Comparison of ENCODE assay signal across 10 cellular contexts in genomic region chr11:116312560-116313340, GRCh38.
DNase-seq lines count a peak whose midpoint lies in the region; ATAC-seq, FAIRE-seq and TF ChIP-seq lines count a peak whose summit lies in the region.
"Had no signal": no experiment of that assay in that cellular context is flagged by ENCODE, and none has a peak within 500 bp of the region (broad histone marks: within the 10 kb centered on the region; RNA-seq: fewer than 3 reads in every experiment).

No MANE protein-coding gene starts in this region.

- no peak for FAIRE-seq in A549 (lab: Jason Lieb, UNC)

- no peak overlapping the region for H3K27ac Mint-ChIP-seq in activated T-helper 17 cell treated with anti-CD3 and anti-CD28 coated beads, Interleukin-2, amount 50 U/mL, for 72 hours

- peak overlapping the region; percentile 32; the same call in 1 of the 3 replicates for H3K4me2 ChIP-seq in A549

- no peak for TF ChIP-seq EP300 in A549 (IDR thresholded peaks at IDR 0.05)

- TF ChIP-seq CTCF in A549 (IDR thresholded peaks at IDR 0.05) (no peak), body of pancreas (IDR thresholded peaks at IDR 0.05) (no peak), left lung (IDR thresholded peaks at IDR 0.05) (no peak)

- ATAC-seq in A549 (peak in 1 of 2 experiments; percentile 59; a peak in 2 of 6 replicates), body of pancreas (peak; percentile 78), left lung (peak; percentile 96), HG02678 (IDR thresholded peaks at IDR 0.05; ENCODE audit: unreplicated experiment) (no peak), HG02870 (IDR thresholded peaks at IDR 0.05; ENCODE audit: unreplicated experiment) (no peak)
- no peak for ATAC-seq in activated T-helper 17 cell treated with anti-CD3 and anti-CD28 coated beads, Interleukin-2, amount 50 U/mL, for 72 hours (replicated peaks)

- POLR2A ChIA-PET in A549 (lab: Yijun Ruan, JAX): no interaction called here

- no peaks in the 10 kb centered on the region for H3K4me1 Mint-ChIP-seq in activated T-helper 17 cell treated with anti-CD3 and anti-CD28 coated beads, Interleukin-2, amount 50 U/mL, for 72 hours

- intact Hi-C loops in body of pancreas (cut with DNase I) (no loop called here), left lung (cut with DNase I) (no loop called here)

- H3K36me3 ChIP-seq in body of pancreas (replicated peaks in 1 of 2; ENCODE audit: insufficient read depth in 1 of 2, low read depth in 2 of 2): no peaks in the 10 kb centered on the region
- H3K36me3 ChIP-seq in left lung: no peaks in the 10 kb centered on the region

- TF ChIP-seq RAD21 in A549 (conservative IDR thresholded peaks at IDR 0.05 in 1 of 2, IDR thresholded peaks at IDR 0.05 in 1 of 2): no peak

- CTCF ChIA-PET in A549 (lab: Yijun Ruan, JAX): interaction anchor here (1.0 to 1.4 kb wide), 2 partner anchors 9 to 37 kb away, joined by 3 to 4 read pairs; no protein-coding TSS in a partner anchor

- peaks cover 3% of the 10 kb centered on the region for H3K9me3 Mint-ChIP-seq in activated T-helper 17 cell treated with anti-CD3 and anti-CD28 coated beads, Interleukin-2, amount 50 U/mL, for 72 hours

- no peak overlapping the region for H3K4me3 Mint-ChIP-seq in activated T-helper 17 cell treated with anti-CD3 and anti-CD28 coated beads, Interleukin-2, amount 50 U/mL, for 72 hours

- H3K27ac ChIP-seq in A549 (no peak overlapping the region), body of pancreas (no peak overlapping the region), left lung (no peak overlapping the region)
- H3K27ac ChIP-seq: C4-2B had no signal

- H3K27me3 Mint-ChIP-seq in activated T-helper 17 cell treated with anti-CD3 and anti-CD28 coated beads, Interleukin-2, amount 50 U/mL, for 72 hours: peaks cover 15% of the 10 kb centered on the region

- H3K36me3 Mint-ChIP-seq in activated T-helper 17 cell treated with anti-CD3 and anti-CD28 coated beads, Interleukin-2, amount 50 U/mL, for 72 hours (ENCODE audit: low read depth): no peaks in the 10 kb centered on the region

- TF ChIP-seq POLR2A in A549 (IDR thresholded peaks at IDR 0.05; ENCODE audit: low read length) (no peak), body of pancreas (IDR thresholded peaks at IDR 0.05) (no peak)

- H3K27me3 ChIP-seq in body of pancreas: no peaks in the 10 kb centered on the region
- H3K27me3 ChIP-seq in left lung: no peaks in the 10 kb centered on the region

- no peaks in the 10 kb centered on the region for H3K4me1 ChIP-seq in A549
- H3K4me1 ChIP-seq in body of pancreas: peaks cover 11% of the 10 kb centered on the region
- peaks cover 14 to 19% of the 10 kb centered on the region in 2 donors for H3K4me1 ChIP-seq in left lung

- DNase-seq in A549 (ENCODE audit: low read depth in 1 of 2, low spot score in 1 of 2) (peak in 1 of 2 experiments; percentile 4), NCI-H1694 (lab: John Stamatoyannopoulos, UW) (peak; percentile 40), body of pancreas (peak; percentile 77 to 92 (median 88)), left lung (peak; percentile 84 to 88), ecto neural progenitor cell (ENCODE audit: low spot score) (no peak)

- WGBS in A549 (ENCODE audit: missing lambda C conversion rate): 5% methylated on average over 8 of the region's 13 CpGs
- 13 to 16% methylated on average over 13 of the region's 13 CpGs for WGBS in body of pancreas, 2 donors

- H3K4me3 ChIP-seq in A549 (no peak overlapping the region), body of pancreas (no peak overlapping the region), left lung (no peak overlapping the region)
- H3K4me3 ChIP-seq: skin epidermis had no signal

- no peaks in the 10 kb centered on the region for H3K9me3 ChIP-seq in A549
- H3K9me3 ChIP-seq in body of pancreas: no peaks in the 10 kb centered on the region
- H3K9me3 ChIP-seq in left lung: no peaks in the 10 kb centered on the region

TF ChIP-seq in A549, 52 proteins besides CTCF, POLR2A, EP300 and RAD21:
- TF ChIP-seq NFE2L2 (conservative IDR thresholded peaks at IDR 0.05; ENCODE audit: low read length): no peak
- no peak for TF ChIP-seq SMC3 (IDR thresholded peaks at IDR 0.05)
- TF ChIP-seq HDAC2 (IDR thresholded peaks at IDR 0.05): no peak
- no peak for TF ChIP-seq ESRRA (IDR thresholded peaks at IDR 0.05; ENCODE audit: borderline replicate concordance, low read length)
- no peak for TF ChIP-seq RFX5 (IDR thresholded peaks at IDR 0.05)
- no peak for TF ChIP-seq MAX (IDR thresholded peaks at IDR 0.05)
- TF ChIP-seq TFCP2L1 (CRISPR knock-in tag; IDR thresholded peaks at IDR 0.05): no peak
- TF ChIP-seq, protein P1, sequence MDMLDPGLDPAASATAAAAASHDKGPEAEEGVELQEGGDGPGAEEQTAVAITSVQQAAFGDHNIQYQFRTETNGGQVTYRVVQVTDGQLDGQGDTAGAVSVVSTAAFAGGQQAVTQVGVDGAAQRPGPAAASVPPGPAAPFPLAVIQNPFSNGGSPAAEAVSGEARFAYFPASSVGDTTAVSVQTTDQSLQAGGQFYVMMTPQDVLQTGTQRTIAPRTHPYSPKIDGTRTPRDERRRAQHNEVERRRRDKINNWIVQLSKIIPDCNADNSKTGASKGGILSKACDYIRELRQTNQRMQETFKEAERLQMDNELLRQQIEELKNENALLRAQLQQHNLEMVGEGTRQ (IDR thresholded peaks at IDR 0.05): no peak
- no peak for TF ChIP-seq EHMT2 (IDR thresholded peaks at IDR 0.05; ENCODE audit: low read depth)
- TF ChIP-seq CHD2 (IDR thresholded peaks at IDR 0.05; ENCODE audit: low read length, partially characterized antibody): no peak
- no peak for TF ChIP-seq ZSCAN20 (CRISPR knock-in tag; IDR thresholded peaks at IDR 0.05)
- TF ChIP-seq CBX8 (IDR thresholded peaks at IDR 0.05): no peak
- no peak for TF ChIP-seq MYC (IDR thresholded peaks at IDR 0.05; ENCODE audit: borderline replicate concordance, low read length)
- no peak for TF ChIP-seq FOSB (CRISPR knock-in tag; IDR thresholded peaks at IDR 0.05)
- TF ChIP-seq HOXB5 (CRISPR knock-in tag; IDR thresholded peaks at IDR 0.05): no peak
TF ChIP-seq in A549: peak in this region for 0.

Comparison
In these comparisons a context has a peak if more than half of its experiments do, and no peak if none do; other contexts are left out.
1. ATAC-seq: peak in body of pancreas (single experiment) and left lung (single experiment); none in HG02678 (single experiment), activated T-helper 17 cell treated with anti-CD3 and anti-CD28 coated beads, Interleukin-2, amount 50 U/mL, for 72 hours (single experiment) and HG02870 (single experiment).